8 cellular contexts compared by ENCODE assay signal in the genomic region with DNA sequence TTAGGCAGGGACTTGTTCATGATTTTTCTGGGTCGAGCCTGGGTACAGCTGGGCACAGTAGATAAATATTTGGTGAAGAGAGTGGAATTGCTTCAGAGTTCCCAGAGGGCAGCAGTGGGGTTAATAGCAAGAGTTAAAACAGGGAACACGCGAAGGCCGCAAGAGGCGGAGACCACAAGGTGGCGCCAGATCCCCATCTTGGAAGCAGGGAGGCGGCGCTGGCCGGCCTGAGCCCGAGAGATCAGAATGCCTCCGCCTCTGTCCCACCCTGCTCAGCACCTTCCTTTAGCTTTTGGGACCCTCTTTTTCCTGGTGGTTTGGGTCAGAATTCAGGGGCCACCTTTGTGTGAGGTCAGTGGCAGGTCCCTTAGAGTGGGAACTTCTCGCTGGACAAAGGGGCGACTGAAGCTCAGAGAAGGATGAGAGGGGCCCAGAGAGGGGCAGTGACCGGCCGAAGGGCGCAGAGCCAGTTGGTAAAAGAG.
A peak's percentile ranks its signal among the peaks of the same experiment; 100 is the strongest.
DNase-seq lines count a peak whose midpoint lies in the region; ATAC-seq and TF ChIP-seq lines count a peak whose summit lies in the region.

No MANE protein-coding gene starts in this region.

- ATAC-seq in activated CD4-positive, CD25-positive, alpha-beta regulatory T cell treated with anti-CD3 and anti-CD28 coated beads, Interleukin-2, amount 50 U/mL, for 24 hours, result peak; percentile 58 to 73
- ATAC-seq in GM21381 (IDR thresholded peaks at IDR 0.05; ENCODE audit: unreplicated experiment), result no peak

- no peak for DNase-seq in AG09309 (ENCODE audit: low read depth)
- DNase-seq in GM19240 (ENCODE audit: insufficient read length, low spot score), result peak; percentile 87
- DNase-seq in NCI-H2171 treated with DMSO at 0.1 percent for 48 hours (lab: John Stamatoyannopoulos, UW), result peak; percentile 76
- DNase-seq in cardiac fibroblast (ENCODE audit: low read depth in 2 of 2), result peak; percentile 86
- DNase-seq in kidney tubule cell (ENCODE audit: low spot score), result peak; percentile 86
- DNase-seq in stimulated activated CD4-positive, alpha-beta T cell treated with anti-CD3 and anti-CD28 coated beads, Interleukin-2, amount 100 ng/mL, for 24 hours, result peak; percentile 92 to 93

- H3K4me3 ChIP-seq in AG09309 (ENCODE audit: control insufficient read depth, low read depth, low read length) (no peak overlapping the region), cardiac fibroblast (replicated peaks in 1 of 2; ENCODE audit: low read depth in 2 of 2, low read length in 2 of 2) (no peak overlapping the region)

- TF ChIP-seq CTCF in AG09309 (IDR thresholded peaks at IDR 0.05; ENCODE audit: control insufficient read depth, insufficient read depth, low read depth, low read length, missing control alignments) (peak; percentile 96), cardiac fibroblast (IDR thresholded peaks at IDR 0.05; ENCODE audit: low read depth, low read length) (peak; percentile 97)
